9 cellular contexts compared by ENCODE assay signal in the genomic region with DNA sequence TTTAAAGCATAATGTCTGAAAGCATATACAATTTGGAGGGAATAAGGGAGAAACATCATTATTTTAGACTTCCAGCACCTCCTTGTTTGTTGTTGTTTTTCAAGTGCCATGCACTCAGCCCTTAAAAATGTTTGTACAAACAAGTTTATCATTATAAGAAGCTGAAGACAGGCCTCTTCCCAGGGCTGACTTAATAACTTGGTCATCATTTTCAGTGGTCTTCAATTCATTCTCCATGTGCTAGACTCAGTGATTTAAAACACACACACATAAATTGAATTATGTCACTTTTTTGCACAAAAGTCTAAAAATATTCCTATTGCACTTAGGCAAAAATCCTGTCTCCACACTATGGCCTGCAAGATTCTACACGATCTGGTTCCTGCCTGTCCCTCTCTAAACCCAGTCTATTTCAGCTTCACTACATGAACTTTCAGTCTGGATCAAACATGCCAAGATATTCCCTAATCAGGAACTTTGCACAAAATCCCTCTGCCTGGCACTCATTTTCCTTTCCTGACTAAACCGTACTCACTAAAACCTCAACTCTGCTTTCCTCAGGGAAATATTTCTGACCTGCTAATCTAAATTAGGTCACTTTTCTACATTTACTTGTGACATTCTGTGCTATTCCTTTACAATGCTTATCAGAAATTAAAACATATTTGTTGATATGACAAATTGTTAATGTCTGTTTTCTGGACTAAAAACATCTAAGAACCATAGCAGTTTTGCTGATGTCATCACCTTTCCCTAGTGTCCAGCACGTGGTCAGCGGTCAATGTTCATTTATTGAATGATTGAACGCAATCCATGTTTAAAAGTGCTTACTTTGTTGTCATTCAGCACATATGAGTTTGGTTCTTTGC. TPM values are rescaled to one million over a fixed set of nuclear protein-coding genes. Genes with fewer than 3 reads are reported as not detected.
A peak's percentile ranks its signal among the peaks of the same experiment; 100 is the strongest.
DNase-seq lines count a peak whose midpoint lies in the region; ATAC-seq and TF ChIP-seq lines count a peak whose summit lies in the region.
"Had no signal": no experiment of that assay in that cellular context is flagged by ENCODE, and none has a peak within 500 bp of the region (broad histone marks: within the 10 kb centered on the region; RNA-seq: fewer than 3 reads in every experiment).

No MANE protein-coding gene starts in this region.

- H3K4me3 Mint-ChIP-seq in chondrocyte (ENCODE audit: unreplicated experiment): no peak overlapping the region

- DNase-seq in DND-41: no peak
- DNase-seq in lower lobe of right lung: no peak
- no peak for DNase-seq in foreskin keratinocyte
- no peak for DNase-seq in NOMO-1 (lab: John Stamatoyannopoulos, UW; ENCODE audit: unreplicated experiment in 2 of 2)
- DNase-seq in chondrocyte (ENCODE audit: low spot score): no peak
- no peak for DNase-seq in midbrain (lab: John Stamatoyannopoulos, UW)
- DNase-seq: occipital lobe had no signal

- H3K36me3 Mint-ChIP-seq in chondrocyte (ENCODE audit: low read depth): no peaks in the 10 kb centered on the region

- peak; percentile 23 for ATAC-seq in DND-41 (ENCODE audit: insufficient read depth, low read depth)
- peak; percentile 16 for ATAC-seq in GM21367 (IDR thresholded peaks at IDR 0.05; ENCODE audit: unreplicated experiment)
- peak; percentile 15 for ATAC-seq in HG03565 (IDR thresholded peaks at IDR 0.05; ENCODE audit: unreplicated experiment)
- no peak for ATAC-seq in lower lobe of right lung
- no peak for ATAC-seq in foreskin keratinocyte

- no peak for TF ChIP-seq CTCF in DND-41 (IDR thresholded peaks at IDR 0.05; ENCODE audit: borderline replicate concordance, extremely low read depth, low read length, poor library complexity, severe bottlenecking)
- no peak for TF ChIP-seq CTCF in lower lobe of right lung (IDR thresholded peaks at IDR 0.05)
- no peak for TF ChIP-seq CTCF in foreskin keratinocyte (conservative IDR thresholded peaks at IDR 0.05)
- no peak for TF ChIP-seq CTCF in chondrocyte (IDR thresholded peaks at IDR 0.05)

- H3K36me3 ChIP-seq in DND-41 (ENCODE audit: insufficient read depth, low read length): no peaks in the 10 kb centered on the region
- H3K36me3 ChIP-seq in lower lobe of right lung: no peaks in the 10 kb centered on the region

- no peaks in the 10 kb centered on the region for H3K27me3 ChIP-seq in DND-41 (ENCODE audit: insufficient read depth, low read length, poor library complexity)
- H3K27me3 ChIP-seq in lower lobe of right lung (ENCODE audit: low read depth): no peaks in the 10 kb centered on the region
- H3K27me3 ChIP-seq in foreskin keratinocyte: no peaks in the 10 kb centered on the region

- H3K27me3 Mint-ChIP-seq in chondrocyte (ENCODE audit: low read depth): peaks cover 4% of the 10 kb centered on the region

- H3K9ac ChIP-seq in DND-41 (ENCODE audit: low read depth, low read length): peak overlapping the region; percentile 57

- H3K27ac ChIP-seq in DND-41 (ENCODE audit: low read length): peak overlapping the region; percentile 94
- peak overlapping the region; percentile 70 for H3K27ac ChIP-seq in lower lobe of right lung
- H3K27ac ChIP-seq in foreskin keratinocyte: no peak overlapping the region

- H3K4me2 ChIP-seq in DND-41 (ENCODE audit: insufficient read depth, low read length): peak overlapping the region; percentile 61

- peaks cover 45% of the 10 kb centered on the region for H3K4me1 ChIP-seq in DND-41 (ENCODE audit: insufficient read depth, low read length)
- H3K4me1 ChIP-seq in lower lobe of right lung: peaks cover 16% of the 10 kb centered on the region
- no peaks in the 10 kb centered on the region for H3K4me1 ChIP-seq in foreskin keratinocyte

- no peak overlapping the region for H3K27ac Mint-ChIP-seq in chondrocyte (ENCODE audit: unreplicated experiment)

- H4K20me1 ChIP-seq in DND-41 (ENCODE audit: insufficient read depth, low read length): no peaks in the 10 kb centered on the region

- H2AFZ ChIP-seq in DND-41 (ENCODE audit: low read depth, low read length): peak overlapping the region; percentile 66

- H3K4me3 ChIP-seq in DND-41 (ENCODE audit: low read depth in 1 of 2, low read length in 2 of 2) (peak overlapping the region in 1 of 2 experiments; percentile 36; a peak in 2 of 4 replicates), lower lobe of right lung (peak overlapping the region; percentile 19)

- H3K79me2 ChIP-seq in DND-41 (ENCODE audit: insufficient read depth, low read length): no peaks in the 10 kb centered on the region

- H3K9me3 Mint-ChIP-seq in chondrocyte (ENCODE audit: low read depth): peaks cover 2% of the 10 kb centered on the region

- intact Hi-C loops in lower lobe of right lung (cut with DNase I): no loop called here

- peaks cover 7% of the 10 kb centered on the region for H3K9me3 ChIP-seq in DND-41 (ENCODE audit: insufficient read depth, low read length, severe bottlenecking)
- H3K9me3 ChIP-seq in lower lobe of right lung: no peaks in the 10 kb centered on the region

- H3K4me1 Mint-ChIP-seq in chondrocyte (ENCODE audit: low read depth): no peaks in the 10 kb centered on the region

RNA-seq across cellular contexts. Expression of gene GBP5, which starts 14.8 kb away (rescaled TPM):
- total RNA-seq in lower lobe of right lung (9.6 TPM), foreskin keratinocyte (not detected in 2 replicates), chondrocyte (not detected in 3 replicates)
- not detected in 2 replicates for polyA plus RNA-seq in foreskin keratinocyte

Comparison
In these comparisons a context has a peak if more than half of its experiments do, and no peak if none do; other contexts are left out.
1. ATAC-seq: peak in DND-41 (single experiment), GM21367 (single experiment) and HG03565 (single experiment); none in lower lobe of right lung (0 of 2) and foreskin keratinocyte (single experiment).
2. RNA of gene GBP5, which starts 14.8 kb away (total RNA-seq): 9.6 TPM in lower lobe of right lung (single experiment); not detected in foreskin keratinocyte and not detected in chondrocyte; every median in the first group is over 10 times any median in the second.